In genomic region chr1:9905010-9905409, GRCh38 we compare ENCODE assay signal across 19 cellular contexts. TPM values are rescaled to one million over a fixed set of nuclear protein-coding genes. Genes with fewer than 3 reads are reported as not detected.
DNase-seq lines count a peak whose midpoint lies in the region; TF ChIP-seq lines count a peak whose summit lies in the region.
"Had no signal": no experiment of that assay in that cellular context is flagged by ENCODE, and none has a peak within 500 bp of the region (broad histone marks: within the 10 kb centered on the region; RNA-seq: fewer than 3 reads in every experiment).

No MANE protein-coding gene starts in this region.

- no peaks in the 10 kb centered on the region for H3K27me3 ChIP-seq in MM.1S (replicated peaks; ENCODE audit: insufficient read depth, low read length)
- H3K27me3 ChIP-seq: pancreas had no signal

- H4K20me1 ChIP-seq in MM.1S (ENCODE audit: insufficient read depth, low read length) = no peaks in the 10 kb centered on the region

- no peaks in the 10 kb centered on the region for H3K9me3 Mint-ChIP-seq in HFFc6
- H3K9me3 Mint-ChIP-seq: activated naive CD4-positive, alpha-beta T cell treated with anti-CD3 and anti-CD28 coated beads, Interleukin-2, amount 50 U/mL, for 24 hours; CD8-positive, alpha-beta memory T cell had no signal

- H3K4me3 Mint-ChIP-seq in HFFc6 = peak overlapping the region; percentile 23
- H3K4me3 Mint-ChIP-seq: activated naive CD4-positive, alpha-beta T cell treated with anti-CD3 and anti-CD28 coated beads, Interleukin-2, amount 50 U/mL, for 24 hours had no signal

- H3K27ac Mint-ChIP-seq in HFFc6 = peak overlapping the region; percentile 71
- H3K27ac Mint-ChIP-seq: activated naive CD4-positive, alpha-beta T cell treated with anti-CD3 and anti-CD28 coated beads, Interleukin-2, amount 50 U/mL, for 24 hours had no signal

- no peaks in the 10 kb centered on the region for H3F3A ChIP-seq in MM.1S (ENCODE audit: insufficient read depth, low read length)

- no peak overlapping the region for H3K4me2 ChIP-seq in MM.1S (ENCODE audit: low read depth, low read length)
- H3K4me2 ChIP-seq: KMS-11 had no signal

- H3K9me3 ChIP-seq in MM.1S (replicated peaks; ENCODE audit: insufficient read depth, low read length) = no peaks in the 10 kb centered on the region
- H3K9me3 ChIP-seq: pancreas had no signal

- no peak overlapping the region for H3K9ac ChIP-seq in MM.1S (ENCODE audit: low read length)
- H3K9ac ChIP-seq: KMS-11 had no signal

- TF ChIP-seq CTCF in HFFc6 (IDR thresholded peaks at IDR 0.05) (no peak), MM.1S (IDR thresholded peaks at IDR 0.05; ENCODE audit: low read length) (no peak)

- peaks cover 3% of the 10 kb centered on the region; the same call in 1 of the 2 replicates for H3K27me3 Mint-ChIP-seq in HFFc6 (ENCODE audit: insufficient read depth)
- H3K27me3 Mint-ChIP-seq: activated naive CD4-positive, alpha-beta T cell treated with anti-CD3 and anti-CD28 coated beads, Interleukin-2, amount 50 U/mL, for 24 hours had no signal

- peaks cover 11% of the 10 kb centered on the region; the same call in 1 of the 2 replicates for H3K79me2 ChIP-seq in MM.1S (ENCODE audit: low read length)

- H3K36me3 ChIP-seq in MM.1S (replicated peaks; ENCODE audit: insufficient read depth, low read length) = no peaks in the 10 kb centered on the region
- H3K36me3 ChIP-seq: pancreas had no signal

- DNase-seq in EH (ENCODE audit: low read depth) = peak; percentile 63
- peak; percentile 18 for DNase-seq in HFFc6
- DNase-seq in astrocyte of the hippocampus (ENCODE audit: low read depth, low spot score) = peak; percentile 69
- DNase-seq in myocyte (ENCODE audit: low read depth) = peak; percentile 41
- DNase-seq in MM.1S = no peak
- no peak for DNase-seq in NCI-H1436 (lab: John Stamatoyannopoulos, UW)
- no peak for DNase-seq in RPMI8226
- DNase-seq: CD8-positive, alpha-beta memory T cell; central memory CD4-positive, alpha-beta T cell; foreskin melanocyte; GF-D8; NCI-H187 treated with DMSO at 0.1 percent for 48 hours; NCI-H510A; OCI-M1; pancreas; small intestine; stimulated activated naive CD4-positive, alpha-beta T cell had no signal

- no peak overlapping the region for H3K4me3 ChIP-seq in MM.1S (ENCODE audit: low read length)
- H3K4me3 ChIP-seq: pancreas had no signal

- no peaks in the 10 kb centered on the region for H3K9me2 ChIP-seq in MM.1S (replicated peaks; ENCODE audit: insufficient read depth, low read length)

- no peak overlapping the region for H2AFZ ChIP-seq in MM.1S (ENCODE audit: low read length)

- H3K4me1 Mint-ChIP-seq in HFFc6 (ENCODE audit: low read depth) = peaks cover 52% of the 10 kb centered on the region

- H3K27ac ChIP-seq in MM.1S (ENCODE audit: low read length) = no peak overlapping the region
- H3K27ac ChIP-seq: KMS-11, pancreas had no signal

- peaks cover 12% of the 10 kb centered on the region for H3K36me3 Mint-ChIP-seq in HFFc6 (ENCODE audit: low read depth)
- H3K36me3 Mint-ChIP-seq: activated naive CD4-positive, alpha-beta T cell treated with anti-CD3 and anti-CD28 coated beads, Interleukin-2, amount 50 U/mL, for 24 hours had no signal

- peaks cover 17% of the 10 kb centered on the region for H3K4me1 ChIP-seq in MM.1S (ENCODE audit: low read length)

RNA-seq across cellular contexts. Expression of gene CTNNBIP1, which starts 5.1 kb away (rescaled TPM):
- 10 to 100 TPM; 19.7 to 25.5 (median 21.4) TPM for total RNA-seq in HFFc6 (2021; fragmentation: NEBNext Ultra II Directional; extraction: Animal tissue kit (Norgen Biotek cat#: 25700))
- 19.6 and 26.0 TPM in 2 replicates for total RNA-seq in myocyte
- polyA plus RNA-seq in myocyte (2012) = 23.9 TPM

RNA-seq across cellular contexts. Expression of gene LZIC, which starts 38.2 kb away (rescaled TPM):
- 10 to 100 TPM; 28.0 to 34.8 (median 30.9) TPM for total RNA-seq in HFFc6 (2021; fragmentation: NEBNext Ultra II Directional; extraction: Animal tissue kit (Norgen Biotek cat#: 25700))
- total RNA-seq in myocyte = 45.9 and 48.2 TPM in 2 replicates
- polyA plus RNA-seq in myocyte (2012) = 23.3 TPM

RNA-seq across cellular contexts. Expression of gene NMNAT1, which starts 38.3 kb away (rescaled TPM):
- 10 to 100 TPM; 12.9 to 16.0 (median 14.8) TPM for total RNA-seq in HFFc6 (2021; fragmentation: NEBNext Ultra II Directional; extraction: Animal tissue kit (Norgen Biotek cat#: 25700))
- total RNA-seq in myocyte = 9.8 and 12.4 TPM in 2 replicates
- polyA plus RNA-seq in myocyte (2012) = 14.3 TPM

Comparison
In these comparisons a context has a peak if more than half of its experiments do, and no peak if none do; other contexts are left out.
1. DNase-seq: peak in EH (single experiment), HFFc6 (single experiment), astrocyte of the hippocampus (single experiment) and myocyte (single experiment); none in MM.1S (single experiment), NCI-H1436 (single experiment) and RPMI8226 (single experiment).